Comparison of ENCODE assay signal across 22 cellular contexts in genomic region chr17:60597297-60597696, GRCh38.
"Had no signal": no experiment of that assay in that cellular context is flagged by ENCODE, and none has a peak within 500 bp of the region (broad histone marks: within the 10 kb centered on the region; RNA-seq: fewer than 3 reads in every experiment).

No MANE protein-coding gene starts in this region.

- H3K4me3 Mint-ChIP-seq: memory B cell, mesothelial cell of epicardium had no signal

- H3K27me3 ChIP-seq: foreskin keratinocyte, hepatocyte, neural progenitor cell, pancreas, tibial artery had no signal

- H3K27ac Mint-ChIP-seq: effector memory CD8-positive, alpha-beta T cell; memory B cell; neural progenitor cell; progenitor cell of endocrine pancreas; stimulated activated effector memory CD8-positive, alpha-beta T cell treated with anti-CD3 and anti-CD28 coated beads, Interleukin-12 subunit alpha, Interleukin-12 subunit beta, amount 100 ng/mL, for 72 hours had no signal

- H3K9ac ChIP-seq: neural progenitor cell had no signal

- ATAC-seq: effector memory CD8-positive, alpha-beta T cell; foreskin keratinocyte; left cardiac atrium; lower lobe of right lung; pancreas; right cardiac atrium; stimulated activated effector memory CD8-positive, alpha-beta T cell treated with anti-CD3 and anti-CD28 coated beads, Interleukin-12 subunit alpha, Interleukin-12 subunit beta, amount 100 ng/mL, for 72 hours; stimulated activated naive CD8-positive, alpha-beta T cell treated with anti-CD3 and anti-CD28 coated beads, Interleukin-15, Interleukin-2, amounts not matched to agents 100 U/mL and 50 U/mL, for 24 hours had no signal

- H3K9me3 Mint-ChIP-seq: effector memory CD8-positive, alpha-beta T cell; memory B cell; mesothelial cell of epicardium; neural progenitor cell; stimulated activated effector memory CD8-positive, alpha-beta T cell treated with anti-CD3 and anti-CD28 coated beads, Interleukin-12 subunit alpha, Interleukin-12 subunit beta, amount 100 ng/mL, for 72 hours had no signal

- DNase-seq: effector memory CD8-positive, alpha-beta T cell; erythroblast; foreskin keratinocyte; head of caudate nucleus; kidney; left cardiac atrium; left ventricle myocardium inferior; lower lobe of right lung; occipital lobe; pancreas; right cardiac atrium; stimulated activated CD4-positive, alpha-beta T cell treated with anti-CD3 and anti-CD28 coated beads, Interleukin-2, amount 100 ng/mL, for 48 hours; stimulated activated CD8-positive, alpha-beta memory T cell treated with anti-CD3 and anti-CD28 coated beads, Interleukin-4, amount 100 ng/mL, for 48 hours; stimulated activated naive CD8-positive, alpha-beta T cell treated with anti-CD3 and anti-CD28 coated beads, Interleukin-15, Interleukin-2, amounts not matched to agents 100 U/mL and 50 U/mL, for 24 hours; tibial artery had no signal

- H3K27ac ChIP-seq: foreskin keratinocyte, hepatocyte, left ventricle myocardium inferior, lower lobe of right lung, neural progenitor cell, pancreas, tibial artery had no signal

- H3K36me3 Mint-ChIP-seq: memory B cell, mesothelial cell of epicardium, neural progenitor cell had no signal

- H3K4me2 ChIP-seq: hepatocyte, neural progenitor cell, smooth muscle cell had no signal

- H3K36me3 ChIP-seq: left ventricle myocardium inferior, lower lobe of right lung, neural progenitor cell, pancreas, tibial artery had no signal

- H3K4me3 ChIP-seq: hepatocyte, left ventricle myocardium inferior, lower lobe of right lung, neural progenitor cell, pancreas, smooth muscle cell, tibial artery had no signal

- H3K27me3 Mint-ChIP-seq: effector memory CD8-positive, alpha-beta T cell; memory B cell had no signal

- H3K9me3 ChIP-seq: left ventricle myocardium inferior, lower lobe of right lung, pancreas, tibial artery had no signal
